In the genomic region with DNA sequence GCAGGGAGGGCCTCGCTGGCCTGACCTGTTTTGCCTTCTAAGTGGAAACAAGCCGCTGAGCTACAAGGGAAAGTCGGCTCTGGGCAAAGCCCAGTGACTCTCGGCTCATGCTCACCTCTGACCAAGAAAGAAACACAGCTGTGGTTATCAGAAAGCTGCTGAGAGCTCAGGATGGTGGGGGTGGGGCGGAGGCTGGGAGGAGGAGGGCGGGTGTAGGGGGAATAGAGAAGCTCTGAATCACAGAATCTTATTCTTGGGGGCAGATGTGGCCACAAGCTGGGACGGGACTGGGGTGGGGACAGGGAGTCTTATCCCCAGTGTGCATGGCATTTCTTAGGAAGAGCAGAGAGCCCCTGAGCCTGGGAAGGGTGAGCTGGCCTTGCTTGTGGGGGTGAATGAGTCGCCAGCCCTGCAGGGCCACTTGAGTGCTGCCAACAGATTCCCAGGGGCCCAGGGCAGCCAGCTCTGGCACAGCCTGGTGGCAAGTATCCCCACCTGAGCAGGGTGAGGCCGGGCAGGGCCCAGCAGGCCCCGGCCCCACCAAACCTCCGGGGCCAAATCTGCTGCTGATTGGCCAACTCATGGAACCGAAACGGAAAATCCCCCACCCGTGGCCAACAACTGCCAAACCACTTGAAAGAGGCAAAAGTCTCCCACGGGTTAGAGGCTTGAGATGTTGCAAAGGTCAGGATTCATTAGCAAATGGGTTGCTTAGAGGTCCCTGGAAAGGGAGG, we compare ENCODE assay signal across 8 cellular contexts.
DNase-seq lines count a peak whose midpoint lies in the region; ATAC-seq, FAIRE-seq and TF ChIP-seq lines count a peak whose summit lies in the region.

No MANE protein-coding gene starts in this region.

- no peak for TF ChIP-seq RAD21 in A549 (conservative IDR thresholded peaks at IDR 0.05 in 1 of 2, IDR thresholded peaks at IDR 0.05 in 1 of 2)

- H3K36me3 Mint-ChIP-seq in memory B cell: no peaks in the 10 kb centered on the region

- H3K9me3 Mint-ChIP-seq in memory B cell: peaks cover 3% of the 10 kb centered on the region

- peaks cover 37% of the 10 kb centered on the region for H3K4me1 Mint-ChIP-seq in memory B cell

- H3K4me1 ChIP-seq in A549: peaks cover 23% of the 10 kb centered on the region

- POLR2A ChIA-PET in A549 (lab: Yijun Ruan, JAX): interaction anchor here (0.6 to 1.0 kb wide), 6 partner anchors 11 to 48 kb away, joined by 3 to 6 read pairs (median 4); no protein-coding TSS in a partner anchor

- CTCF ChIA-PET in A549 (lab: Yijun Ruan, JAX): interaction anchor here (0.9 to 1.5 kb wide), 5 partner anchors 10 to 26 kb away, joined by 3 to 5 read pairs (median 3); no protein-coding TSS in a partner anchor

- peak overlapping the region; percentile 60 for H3K4me2 ChIP-seq in A549

- no peaks in the 10 kb centered on the region for H3K27me3 Mint-ChIP-seq in memory B cell

- no peak for TF ChIP-seq POLR2A in A549 (IDR thresholded peaks at IDR 0.05; ENCODE audit: low read length)

- H3K27ac Mint-ChIP-seq in memory B cell: peak overlapping the region; percentile 70

- WGBS in A549 (ENCODE audit: missing lambda C conversion rate): 26% methylated on average over 9 of the region's 15 CpGs

- DNase-seq in A549 (ENCODE audit: low read depth in 1 of 2, low spot score in 1 of 2) (peak; percentile 49 to 58), GM19238 (ENCODE audit: insufficient read length, low spot score) (peak; percentile 89), T-helper 22 cell (ENCODE audit: low read depth) (peak; percentile 23), brain pericyte (ENCODE audit: low read depth, low spot score) (peak; percentile 78), memory B cell (ENCODE audit: low spot score in 2 of 2) (peak in 1 of 2 donors; percentile 47), NCI-H2029 (lab: John Stamatoyannopoulos, UW) (no peak)
- DNase-seq in stimulated activated CD8-positive, alpha-beta memory T cell treated with anti-CD3 and anti-CD28 coated beads, Interleukin-7, amount 100 ng/mL, for 4 hours (ENCODE audit: low read depth in 2 of 2): peak; percentile 34 to 40

- no peak for FAIRE-seq in A549 (lab: Jason Lieb, UNC)

- ATAC-seq in A549: peak; percentile 78 to 83
- peak; percentile 82 for ATAC-seq in HG03280 (IDR thresholded peaks at IDR 0.05; ENCODE audit: unreplicated experiment)
- peak; percentile 71 for ATAC-seq in memory B cell (ENCODE audit: low read depth)

- no peak for TF ChIP-seq CTCF in A549 (IDR thresholded peaks at IDR 0.05)

- TF ChIP-seq EP300 in A549 (IDR thresholded peaks at IDR 0.05): no peak

- no peak overlapping the region for H3K4me3 ChIP-seq in A549

- peak overlapping the region; percentile 64 for H3K4me3 Mint-ChIP-seq in memory B cell

- H3K9me3 ChIP-seq in A549: no peaks in the 10 kb centered on the region

- peak overlapping the region; percentile 80 to 98 for H3K27ac ChIP-seq in A549

TF ChIP-seq in A549, 52 proteins besides CTCF, POLR2A, EP300 and RAD21:
- no peak for TF ChIP-seq FOSL2 (IDR thresholded peaks at IDR 0.05)
- no peak for TF ChIP-seq FOSL2 (CRISPR knock-in tag; IDR thresholded peaks at IDR 0.05)
- no peak for TF ChIP-seq ZNF302 (CRISPR knock-in tag; IDR thresholded peaks at IDR 0.05)
- TF ChIP-seq RFX5 (IDR thresholded peaks at IDR 0.05): no peak
- TF ChIP-seq KDM5A (IDR thresholded peaks at IDR 0.05): no peak
- no peak for TF ChIP-seq POLR2AphosphoS2 (conservative IDR thresholded peaks at IDR 0.05; ENCODE audit: low read length)
- TF ChIP-seq RARB (CRISPR knock-in tag; IDR thresholded peaks at IDR 0.05): no peak
- TF ChIP-seq NPAS2 (CRISPR knock-in tag; IDR thresholded peaks at IDR 0.05; ENCODE audit: borderline replicate concordance): no peak
- TF ChIP-seq PHF8 (IDR thresholded peaks at IDR 0.05; ENCODE audit: borderline replicate concordance, low read depth): no peak
- no peak for TF ChIP-seq MAFK (IDR thresholded peaks at IDR 0.05; ENCODE audit: partially characterized antibody)
- TF ChIP-seq TP53 (CRISPR knock-in tag; IDR thresholded peaks at IDR 0.05): no peak
TF ChIP-seq in A549: peak in this region for 0.
